In the genomic region with DNA sequence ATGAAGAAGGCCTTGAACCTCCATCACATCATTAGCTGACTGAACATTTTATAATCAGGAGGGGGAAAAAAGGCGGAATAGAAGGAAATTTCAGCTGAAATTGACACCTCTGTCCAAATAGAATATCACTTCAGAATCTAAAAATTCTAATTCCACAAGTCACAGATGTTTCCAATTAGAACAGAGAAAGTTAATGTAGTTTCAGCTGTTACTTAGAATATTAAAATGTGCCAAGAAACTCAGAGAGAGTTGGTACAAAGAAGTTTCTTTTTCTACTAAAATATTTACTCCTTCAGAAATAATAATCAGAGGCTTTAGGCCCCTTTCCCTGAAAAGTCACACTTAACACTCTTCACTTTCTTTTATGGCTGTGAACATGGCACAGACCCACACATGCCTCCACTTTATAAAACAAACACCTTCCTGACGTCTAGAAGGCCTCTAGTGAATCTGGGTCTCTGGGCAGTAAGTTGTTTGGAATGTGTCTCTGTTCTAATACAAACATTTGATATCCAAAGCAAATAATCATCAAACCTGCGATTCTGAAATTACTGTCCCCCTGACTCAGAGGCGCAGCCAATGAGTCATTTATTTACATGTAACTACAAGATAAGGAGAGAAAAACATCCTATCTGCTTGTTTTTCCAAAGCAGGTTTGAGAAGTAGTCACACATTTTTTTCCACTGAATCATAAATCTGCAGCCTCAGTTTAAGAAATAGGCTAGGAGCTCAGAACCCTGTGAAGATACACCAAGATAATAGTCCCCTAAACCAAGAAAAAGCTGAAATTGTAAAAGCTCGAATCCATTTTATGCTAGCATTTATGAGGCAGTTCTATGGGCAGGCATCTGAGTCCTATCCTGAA, we compare ENCODE assay signal across 8 cellular contexts.
DNase-seq lines count a peak whose midpoint lies in the region; ATAC-seq and TF ChIP-seq lines count a peak whose summit lies in the region.

No MANE protein-coding gene starts in this region.

- H3K27me3 ChIP-seq in transverse colon, result no peaks in the 10 kb centered on the region

- H3K36me3 ChIP-seq in transverse colon, result no peaks in the 10 kb centered on the region

- peaks cover 0 to 30% (median 19%) of the 10 kb centered on the region in 4 donors for H3K4me1 ChIP-seq in transverse colon

- H3K27ac ChIP-seq in angular gyrus (ENCODE audit: low read depth, low read length), result peak overlapping the region; percentile 34
- H3K27ac ChIP-seq in transverse colon, result peak overlapping the region; percentile 20 to 50 (median 38)

- H3K9me3 Mint-ChIP-seq in activated T-cell treated with anti-CD3 and anti-CD28 coated beads, Interleukin-2, amount 50 U/mL, for 72 hours, result peaks cover 9 to 11% of the 10 kb centered on the region in 2 donors

- peaks cover 6% of the 10 kb centered on the region for H3K27me3 Mint-ChIP-seq in activated T-cell treated with anti-CD3 and anti-CD28 coated beads, Interleukin-2, amount 50 U/mL, for 72 hours (ENCODE audit: low read depth)

- H3K4me3 Mint-ChIP-seq in activated T-cell treated with anti-CD3 and anti-CD28 coated beads, Interleukin-2, amount 50 U/mL, for 72 hours, result peak overlapping the region in 1 of 2 donors; percentile 24

- H3K27ac Mint-ChIP-seq in activated T-cell treated with anti-CD3 and anti-CD28 coated beads, Interleukin-2, amount 50 U/mL, for 72 hours, result no peak overlapping the region

- intact Hi-C loops in transverse colon (cut with DNase I; ENCODE audit: low total_unique reads), result no loop called here

- H3K9me3 ChIP-seq in transverse colon, result no peaks in the 10 kb centered on the region

- peaks cover 16% of the 10 kb centered on the region for H3K4me1 Mint-ChIP-seq in activated T-cell treated with anti-CD3 and anti-CD28 coated beads, Interleukin-2, amount 50 U/mL, for 72 hours (ENCODE audit: low read depth)

- in situ Hi-C loops in transverse colon (cut with MboI; ENCODE audit: low pct_ligation_motif_present in 1 of 4, low pct_unique_long_range_greater_than_20kb in 1 of 4, low sequenced_read_pairs in 3 of 4), result no loop called here

- ATAC-seq in activated T-cell treated with anti-CD3 and anti-CD28 coated beads, Interleukin-2, amount 50 U/mL, for 72 hours (replicated peaks in 1 of 2), result peak; percentile 60 to 69
- no peak for ATAC-seq in GM19328 (IDR thresholded peaks at IDR 0.05; ENCODE audit: unreplicated experiment)

- TF ChIP-seq EP300 in transverse colon (IDR thresholded peaks at IDR 0.05; ENCODE audit: low read depth), result no peak

- DNase-seq in activated T-cell treated with anti-CD3 and anti-CD28 coated beads, Interleukin-2, amount 50 U/mL, for 72 hours, result peak in 1 of 2 donors; percentile 13
- DNase-seq in activated T-cell treated with anti-CD3 and anti-CD28 coated beads, Interleukin-2, amount 50 U/mL, for 1 hour, result no peak
- DNase-seq in kidney glomerular epithelial cell (lab: John Stamatoyannopoulos, UW) (peak; percentile 98), transverse colon (no peak), DMS153 treated with DMSO at 0.1 percent for 48 hours (lab: John Stamatoyannopoulos, UW; ENCODE audit: unreplicated experiment) (no peak), GM20000 (ENCODE audit: low spot score) (no peak)

- WGBS in transverse colon (ENCODE audit: low coverage in 1 of 2), 2 donors, result 31 to 48% methylated on average over 3 to 5 of the region's 5 CpGs

- no peak for TF ChIP-seq POLR2A in transverse colon (IDR thresholded peaks at IDR 0.05)

- TF ChIP-seq CTCF in transverse colon (IDR thresholded peaks at IDR 0.05), result no peak
- no peak for TF ChIP-seq CTCF in GM20000 (IDR thresholded peaks at IDR 0.05; ENCODE audit: extremely low read depth, missing control alignments)

- H3K4me3 ChIP-seq in transverse colon, result no peak overlapping the region

- H3K36me3 Mint-ChIP-seq in activated T-cell treated with anti-CD3 and anti-CD28 coated beads, Interleukin-2, amount 50 U/mL, for 72 hours (ENCODE audit: insufficient read depth in 2 of 2), result peaks cover 12 to 24% of the 10 kb centered on the region in 2 donors
